ENCODE assay signal across 19 cellular contexts in the genomic region with DNA sequence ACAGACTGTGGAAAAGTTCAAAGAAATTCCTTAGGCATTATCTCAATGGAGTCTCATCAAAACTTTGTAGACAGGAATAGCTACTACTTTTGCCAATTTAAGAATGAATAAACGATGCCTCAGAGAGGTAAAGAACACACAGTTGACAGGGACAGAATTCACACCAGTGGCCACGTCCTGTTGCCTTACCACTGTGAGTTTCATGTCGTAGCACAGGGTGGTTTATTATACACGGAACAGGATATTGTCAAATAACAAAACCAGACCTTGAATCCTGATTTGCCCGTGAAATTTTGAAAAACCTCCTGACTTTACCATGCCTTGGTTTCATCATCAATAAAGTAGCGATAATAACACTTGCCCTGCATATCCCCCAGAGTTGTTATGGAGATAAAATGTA.
A peak's percentile ranks its signal among the peaks of the same experiment; 100 is the strongest.
DNase-seq lines count a peak whose midpoint lies in the region; ATAC-seq, FAIRE-seq and TF ChIP-seq lines count a peak whose summit lies in the region.
"Had no signal": no experiment of that assay in that cellular context is flagged by ENCODE, and none has a peak within 500 bp of the region (broad histone marks: within the 10 kb centered on the region; RNA-seq: fewer than 3 reads in every experiment).

No MANE protein-coding gene starts in this region.

- H3K9me3 ChIP-seq in GM12878 (replicated peaks; ENCODE audit: control insufficient read depth, insufficient read depth, low read length), result no peaks in the 10 kb centered on the region; the same call in 2 of the 3 replicates
- no peaks in the 10 kb centered on the region for H3K9me3 ChIP-seq in A673 (ENCODE audit: low read depth, low read length, poor library complexity, severe bottlenecking)
- no peaks in the 10 kb centered on the region for H3K9me3 ChIP-seq in colonic mucosa
- H3K9me3 ChIP-seq: A549, BE2C, Peyer's patch had no signal

- CTCF ChIA-PET in activated CD8-positive, alpha-beta memory T cell treated with anti-CD3 and anti-CD28 coated beads, Interleukin-2, amount 10 ng/mL, durations not matched to agents 7 days and 5 days (lab: Charles Lee), result interaction anchor here (0.8 kb wide), 1 partner anchor 569 kb away, joined by 3 read pairs; no protein-coding TSS in a partner anchor
- CTCF ChIA-PET in GM12878 (lab: Yijun Ruan, JAX) (no interaction called here), A673 (lab: Charles Lee) (no interaction called here)

- peaks cover 7% of the 10 kb centered on the region for H3K27me3 Mint-ChIP-seq in activated CD8-positive, alpha-beta memory T cell treated with anti-CD3 and anti-CD28 coated beads, Interleukin-2, amount 10 ng/mL, durations not matched to agents 7 days and 5 days
- no peaks in the 10 kb centered on the region for H3K27me3 Mint-ChIP-seq in T-helper 1 cell treated with Interleukin-12 subunit alpha and Interleukin-12 subunit beta and Interleukin-4 antibody, amounts not matched to agents 30 μg/mL and 1 μg/mL, for 36 hours (ENCODE audit: low read depth)
- H3K27me3 Mint-ChIP-seq in natural killer cell treated with Interleukin-12 subunit alpha and Interleukin-12 subunit beta and Interleukin-15 and Interleukin-18, amount 100 ng/mL, for 72 hours, result no peaks in the 10 kb centered on the region
- H3K27me3 Mint-ChIP-seq: IgD-negative memory B cell had no signal

- no peak overlapping the region for H3K9ac ChIP-seq in GM12878 (ENCODE audit: control insufficient read depth, insufficient read depth, low read length)
- no peak overlapping the region for H3K9ac ChIP-seq in colonic mucosa (ENCODE audit: low read depth in 2 of 2, low read length in 2 of 2)

- intact Hi-C loops in GM12878 (cut with micrococcal nuclease; ENCODE audit: unreplicated experiment), result no loop called here
- intact Hi-C loops in A673 (cut with micrococcal nuclease; ENCODE audit: unreplicated experiment), result no loop called here
- intact Hi-C loops in colonic mucosa (cut with DNase I), result no loop called here

- H3K27ac Mint-ChIP-seq in activated CD8-positive, alpha-beta memory T cell treated with anti-CD3 and anti-CD28 coated beads, Interleukin-2, amount 10 ng/mL, durations not matched to agents 7 days and 5 days, result no peak overlapping the region
- H3K27ac Mint-ChIP-seq in T-helper 1 cell treated with Interleukin-12 subunit alpha and Interleukin-12 subunit beta and Interleukin-4 antibody, amounts not matched to agents 30 μg/mL and 1 μg/mL, for 36 hours, result peak overlapping the region; percentile 63
- H3K27ac Mint-ChIP-seq in natural killer cell treated with Interleukin-12 subunit alpha and Interleukin-12 subunit beta and Interleukin-15 and Interleukin-18, amount 100 ng/mL, for 72 hours, result peak overlapping the region; percentile 79 to 89
- H3K27ac Mint-ChIP-seq: IgD-negative memory B cell had no signal

- 10% methylated on average over 6 of the region's 6 CpGs for WGBS in GM12878 (ENCODE audit: insufficient coverage, insufficient replicate concordance, low lambda C conversion rate, missing lambda C conversion rate)

- no peak for TF ChIP-seq EP300 in GM12878 (IDR thresholded peaks at IDR 0.05; ENCODE audit: borderline replicate concordance in 1 of 2, control insufficient read depth in 1 of 2, low read depth in 2 of 2, low read length in 2 of 2)

- TF ChIP-seq CTCF in GM12878 (IDR thresholded peaks at IDR 0.05 in 2 of 3, conservative IDR thresholded peaks at IDR 0.05 in 1 of 3; ENCODE audit: control insufficient read depth in 2 of 3, extremely low read depth in 1 of 3, insufficient read depth in 1 of 3, low read depth in 3 of 3, low read length in 3 of 3), result no peak
- no peak for TF ChIP-seq CTCF in A673 (conservative IDR thresholded peaks at IDR 0.05; ENCODE audit: low read depth, low read length)
- no peak for TF ChIP-seq CTCF in colonic mucosa (IDR thresholded peaks at IDR 0.05)

- no peaks in the 10 kb centered on the region for H3K36me3 Mint-ChIP-seq in activated CD8-positive, alpha-beta memory T cell treated with anti-CD3 and anti-CD28 coated beads, Interleukin-2, amount 10 ng/mL, durations not matched to agents 7 days and 5 days
- peaks cover 12% of the 10 kb centered on the region for H3K36me3 Mint-ChIP-seq in T-helper 1 cell treated with Interleukin-12 subunit alpha and Interleukin-12 subunit beta and Interleukin-4 antibody, amounts not matched to agents 30 μg/mL and 1 μg/mL, for 36 hours (ENCODE audit: low read depth)
- peaks cover 26% of the 10 kb centered on the region for H3K36me3 Mint-ChIP-seq in natural killer cell treated with Interleukin-12 subunit alpha and Interleukin-12 subunit beta and Interleukin-15 and Interleukin-18, amount 100 ng/mL, for 72 hours
- H3K36me3 Mint-ChIP-seq: IgD-negative memory B cell had no signal

- no peaks in the 10 kb centered on the region for H3K27me3 ChIP-seq in GM12878 (replicated peaks in 1 of 2; ENCODE audit: control insufficient read depth in 2 of 2, insufficient read depth in 2 of 2, low read length in 1 of 2)
- no peaks in the 10 kb centered on the region for H3K27me3 ChIP-seq in A673 (replicated peaks; ENCODE audit: insufficient read depth, low read depth, low read length, poor library complexity)
- H3K27me3 ChIP-seq in colonic mucosa, result no peaks in the 10 kb centered on the region
- H3K27me3 ChIP-seq: BE2C, Peyer's patch had no signal

- H4K20me1 ChIP-seq in GM12878 (ENCODE audit: control insufficient read depth, insufficient read depth), result no peaks in the 10 kb centered on the region

- in situ Hi-C loops in GM12878 (cut with MboI), result no loop called here

- POLR2A ChIA-PET in GM12878 (lab: Charles Lee) (no interaction called here), A673 (lab: Charles Lee; ENCODE audit: low non-redundant PET) (no interaction called here)

- no peak overlapping the region for H3K4me3 Mint-ChIP-seq in activated CD8-positive, alpha-beta memory T cell treated with anti-CD3 and anti-CD28 coated beads, Interleukin-2, amount 10 ng/mL, durations not matched to agents 7 days and 5 days
- no peak overlapping the region for H3K4me3 Mint-ChIP-seq in T-helper 1 cell treated with Interleukin-12 subunit alpha and Interleukin-12 subunit beta and Interleukin-4 antibody, amounts not matched to agents 30 μg/mL and 1 μg/mL, for 36 hours
- peak overlapping the region; percentile 31 for H3K4me3 Mint-ChIP-seq in natural killer cell treated with Interleukin-12 subunit alpha and Interleukin-12 subunit beta and Interleukin-15 and Interleukin-18, amount 100 ng/mL, for 72 hours
- H3K4me3 Mint-ChIP-seq: IgD-negative memory B cell had no signal

- FAIRE-seq in GM12878 (lab: Jason Lieb, UNC), result no peak
- FAIRE-seq: A549 had no signal

- DNase-seq in activated CD8-positive, alpha-beta memory T cell treated with anti-CD3 and anti-CD28 coated beads, Interleukin-2, amount 10 ng/mL, durations not matched to agents 7 days and 5 days, result peak; percentile 53
- DNase-seq in activated CD8-positive, alpha-beta memory T cell treated with anti-CD3 and anti-CD28 coated beads, Interleukin-2, amount 50 U/mL, for 48 hours, result no peak
- DNase-seq in GM12878 (ENCODE audit: low read depth, low spot score) (no peak), A673 (ENCODE audit: low spot score) (no peak), colonic mucosa (no peak)
- DNase-seq in natural killer cell treated with Interleukin-12 subunit alpha and Interleukin-12 subunit beta and Interleukin-15 and Interleukin-18, amount 100 ng/mL, for 72 hours (ENCODE audit: low spot score), result peak; percentile 73
- DNase-seq: BE2C, H7, Karpas-422, NCI-H1694, NCI-H2081, NCI-H2171, NCI-H345, NCI-H524 treated with DMSO at 0.1 percent for 48 hours, NCI-H82, Peyer's patch had no signal

- peaks cover 4% of the 10 kb centered on the region for H3K4me1 Mint-ChIP-seq in activated CD8-positive, alpha-beta memory T cell treated with anti-CD3 and anti-CD28 coated beads, Interleukin-2, amount 10 ng/mL, durations not matched to agents 7 days and 5 days
- peaks cover 9% of the 10 kb centered on the region for H3K4me1 Mint-ChIP-seq in T-helper 1 cell treated with Interleukin-12 subunit alpha and Interleukin-12 subunit beta and Interleukin-4 antibody, amounts not matched to agents 30 μg/mL and 1 μg/mL, for 36 hours (ENCODE audit: low read depth)
- H3K4me1 Mint-ChIP-seq in natural killer cell treated with Interleukin-12 subunit alpha and Interleukin-12 subunit beta and Interleukin-15 and Interleukin-18, amount 100 ng/mL, for 72 hours (ENCODE audit: low read depth in 2 of 2), result peaks cover 26 to 28% of the 10 kb centered on the region in 2 donors

- SMC1A ChIA-PET in GM12878 (lab: Charles Lee; ENCODE audit: uncharacterized antibody, unreplicated experiment), result no interaction called here

- H3K9me3 Mint-ChIP-seq in activated CD8-positive, alpha-beta memory T cell treated with anti-CD3 and anti-CD28 coated beads, Interleukin-2, amount 10 ng/mL, durations not matched to agents 7 days and 5 days (ENCODE audit: low read depth), result peaks cover 2% of the 10 kb centered on the region
- peaks cover 21% of the 10 kb centered on the region for H3K9me3 Mint-ChIP-seq in T-helper 1 cell treated with Interleukin-12 subunit alpha and Interleukin-12 subunit beta and Interleukin-4 antibody, amounts not matched to agents 30 μg/mL and 1 μg/mL, for 36 hours
- peaks cover 5% of the 10 kb centered on the region for H3K9me3 Mint-ChIP-seq in natural killer cell treated with Interleukin-12 subunit alpha and Interleukin-12 subunit beta and Interleukin-15 and Interleukin-18, amount 100 ng/mL, for 72 hours

- H3K4me1 ChIP-seq in GM12878 (ENCODE audit: control insufficient read depth, insufficient read depth, low read length), result no peaks in the 10 kb centered on the region
- H3K4me1 ChIP-seq in A673 (ENCODE audit: insufficient read depth, low read length, poor library complexity, severe bottlenecking), result no peaks in the 10 kb centered on the region
- no peaks in the 10 kb centered on the region for H3K4me1 ChIP-seq in colonic mucosa
- H3K4me1 ChIP-seq: A549, BE2C, Peyer's patch had no signal

- no peaks in the 10 kb centered on the region for H3K36me3 ChIP-seq in GM12878 (ENCODE audit: control insufficient read depth in 2 of 2, insufficient read depth in 2 of 2, low read length in 1 of 2)
- H3K36me3 ChIP-seq in A673 (ENCODE audit: insufficient read depth, low read length, poor library complexity, severe bottlenecking), result no peaks in the 10 kb centered on the region
- no peaks in the 10 kb centered on the region for H3K36me3 ChIP-seq in colonic mucosa
- H3K36me3 ChIP-seq: BE2C, Peyer's patch had no signal

- H3K79me2 ChIP-seq in GM12878 (ENCODE audit: control insufficient read depth, insufficient read depth, low read length), result no peaks in the 10 kb centered on the region

- no peak for TF ChIP-seq POLR2A in GM12878 (IDR thresholded peaks at IDR 0.05; ENCODE audit: low read depth, low read length)

- H3K4me3 ChIP-seq in GM12878, result no peak overlapping the region
- no peak overlapping the region for H3K4me3 ChIP-seq in A673 (ENCODE audit: low read depth, low read length, poor library complexity, severe bottlenecking)
- no peak overlapping the region for H3K4me3 ChIP-seq in colonic mucosa
- H3K4me3 ChIP-seq: A549, Peyer's patch had no signal

- TF ChIP-seq RAD21 in GM12878 (IDR thresholded peaks at IDR 0.05; ENCODE audit: insufficient read depth, low read depth, low read length), result no peak

- no peak overlapping the region for H2AFZ ChIP-seq in GM12878 (ENCODE audit: control insufficient read depth, low read depth, low read length)

- H3K4me2 ChIP-seq in GM12878 (ENCODE audit: control insufficient read depth, insufficient read depth), result no peak overlapping the region
- H3K4me2 ChIP-seq: A549 had no signal

- BruUV-seq in GM12878 (replicated peaks; lab: Mats Ljungman, UMichigan) (no TSS peak), A673 (replicated peaks; lab: Mats Ljungman, UMichigan) (no TSS peak)

- no peak for ATAC-seq in activated CD8-positive, alpha-beta memory T cell treated with anti-CD3 and anti-CD28 coated beads, Interleukin-2, amount 10 ng/mL, durations not matched to agents 7 days and 5 days
- ATAC-seq in GM12878, result 0 out of 3 replicates have a peak, but pooled peaks have one; percentile 27
- ATAC-seq in natural killer cell treated with Interleukin-12 subunit alpha and Interleukin-12 subunit beta and Interleukin-15 and Interleukin-18, amount 100 ng/mL, for 72 hours, result peak; percentile 98 to 99
- ATAC-seq: A549 had no signal

- RAD21 ChIA-PET in GM12878 (lab: Charles Lee; ENCODE audit: unreplicated experiment), result no interaction called here

- H3K27ac ChIP-seq in GM12878 (ENCODE audit: control insufficient read depth, insufficient read depth), result no peak overlapping the region
- H3K27ac ChIP-seq in A673 (ENCODE audit: low read depth, low read length, poor library complexity, severe bottlenecking), result no peak overlapping the region
- H3K27ac ChIP-seq in colonic mucosa, result no peak overlapping the region
- H3K27ac ChIP-seq: A549, Peyer's patch had no signal

Comparison
In these comparisons a context has a peak if more than half of its experiments do, and no peak if none do; other contexts are left out.
1. DNase-seq: peak in activated CD8-positive, alpha-beta memory T cell treated with anti-CD3 and anti-CD28 coated beads, Interleukin-2, amount 10 ng/mL, durations not matched to agents 7 days and 5 days (single experiment) and natural killer cell treated with Interleukin-12 subunit alpha and Interleukin-12 subunit beta and Interleukin-15 and Interleukin-18, amount 100 ng/mL, for 72 hours (single experiment); none in activated CD8-positive, alpha-beta memory T cell treated with anti-CD3 and anti-CD28 coated beads, Interleukin-2, amount 50 U/mL, for 48 hours (single experiment), GM12878 (single experiment), A673 (single experiment) and colonic mucosa (single experiment).